16 cellular contexts compared by ENCODE assay signal in genomic region chr13:33182729-33183128, GRCh38.
DNase-seq lines count a peak whose midpoint lies in the region; ATAC-seq and TF ChIP-seq lines count a peak whose summit lies in the region.
"Had no signal": no experiment of that assay in that cellular context is flagged by ENCODE, and none has a peak within 500 bp of the region (broad histone marks: within the 10 kb centered on the region; RNA-seq: fewer than 3 reads in every experiment).

No MANE protein-coding gene starts in this region.

- DNase-seq in dorsolateral prefrontal cortex, result no peak
- DNase-seq in smooth muscle cell (lab: John Stamatoyannopoulos, UW; ENCODE audit: unreplicated experiment), result no peak
- DNase-seq in gastrocnemius medialis, result no peak
- no peak for DNase-seq in SHP77 (lab: John Stamatoyannopoulos, UW)
- DNase-seq in NCI-H1436 treated with DMSO at 0.1 percent for 48 hours (lab: John Stamatoyannopoulos, UW), result no peak
- DNase-seq: activated T-cell treated with anti-CD3 and anti-CD28 coated beads, Interleukin-2, amount 50 U/mL, for 1 hour; colonic mucosa; KBM-7; left ventricle myocardium superior; NCI-H146; stimulated activated naive CD8-positive, alpha-beta T cell treated with anti-CD3 and anti-CD28 coated beads, Interleukin-15, Interleukin-2, amounts not matched to agents 100 U/mL and 50 U/mL, for 24 hours had no signal

- H2AFZ ChIP-seq in smooth muscle cell (ENCODE audit: low read depth), result no peak overlapping the region

- H4K20me1 ChIP-seq in smooth muscle cell (ENCODE audit: low read depth), result no peaks in the 10 kb centered on the region

- H3F3A ChIP-seq in smooth muscle cell (ENCODE audit: low read depth), result peaks cover 23% of the 10 kb centered on the region

- H3K27me3 ChIP-seq in dorsolateral prefrontal cortex, result no peaks in the 10 kb centered on the region
- H3K27me3 ChIP-seq in smooth muscle cell (ENCODE audit: low read depth), result no peaks in the 10 kb centered on the region
- H3K27me3 ChIP-seq in gastrocnemius medialis, result no peaks in the 10 kb centered on the region
- H3K27me3 ChIP-seq: colonic mucosa had no signal

- H3K9ac ChIP-seq in smooth muscle cell (ENCODE audit: low read depth), result no peak overlapping the region

- H3K9me3 ChIP-seq in smooth muscle cell (replicated peaks; ENCODE audit: low read depth) (no peaks in the 10 kb centered on the region), gastrocnemius medialis (no peaks in the 10 kb centered on the region)
- H3K9me3 ChIP-seq: colonic mucosa had no signal

- WGBS in smooth muscle cell (ENCODE audit: low lambda C conversion rate), result 91% methylated on average over 9 of the region's 9 CpGs

- peaks cover 19% of the 10 kb centered on the region for H3K4me1 ChIP-seq in smooth muscle cell (ENCODE audit: low read depth)
- peaks cover 22 to 44% of the 10 kb centered on the region in 2 donors for H3K4me1 ChIP-seq in gastrocnemius medialis
- H3K4me1 ChIP-seq: colonic mucosa had no signal

- peak overlapping the region in 47 of 59 donors; percentile 4 to 78 (median 40) for H3K27ac ChIP-seq in dorsolateral prefrontal cortex
- peak overlapping the region; percentile 90 for H3K27ac ChIP-seq in smooth muscle cell (ENCODE audit: low read depth)
- no peak overlapping the region for H3K27ac ChIP-seq in gastrocnemius medialis
- H3K27ac ChIP-seq: colonic mucosa, RWPE1 had no signal

- peaks cover 28% of the 10 kb centered on the region for H3K79me2 ChIP-seq in smooth muscle cell (ENCODE audit: low read depth)

- TF ChIP-seq CTCF in dorsolateral prefrontal cortex (IDR thresholded peaks at IDR 0.05 in 54 of 56, conservative IDR thresholded peaks at IDR 0.05 in 2 of 56; ENCODE audit: low read depth in 1 of 56, partially characterized antibody in 56 of 56) (no peak), smooth muscle cell (IDR thresholded peaks at IDR 0.05; ENCODE audit: borderline replicate concordance, insufficient read depth, poor library complexity, severe bottlenecking) (no peak), gastrocnemius medialis (IDR thresholded peaks at IDR 0.05 in 4 of 5, conservative IDR thresholded peaks at IDR 0.05 in 1 of 5) (no peak)

- TF ChIP-seq POLR2A in gastrocnemius medialis (IDR thresholded peaks at IDR 0.05), result no peak

- peak; percentile 64 for ATAC-seq in GM19397 (IDR thresholded peaks at IDR 0.05; ENCODE audit: unreplicated experiment)
- ATAC-seq in HG02885 (IDR thresholded peaks at IDR 0.05; ENCODE audit: poor library complexity, unreplicated experiment), result peak; percentile 60
- ATAC-seq in gastrocnemius medialis, result no peak
- ATAC-seq: activated CD4-positive, CD25-positive, alpha-beta regulatory T cell treated with anti-CD3 and anti-CD28 coated beads, Interleukin-2, amount 50 U/mL, for 24 hours; left ventricle myocardium superior; natural killer cell treated with Interleukin-12 subunit alpha and Interleukin-12 subunit beta and Interleukin-15 and Interleukin-18, amount 100 ng/mL, for 72 hours; stimulated activated naive CD8-positive, alpha-beta T cell treated with anti-CD3 and anti-CD28 coated beads, Interleukin-15, Interleukin-2, amounts not matched to agents 100 U/mL and 50 U/mL, for 24 hours had no signal

- H3K4me2 ChIP-seq in smooth muscle cell, result no peak overlapping the region

- H3K4me3 ChIP-seq in dorsolateral prefrontal cortex (no peak overlapping the region), smooth muscle cell (no peak overlapping the region), gastrocnemius medialis (no peak overlapping the region)
- H3K4me3 ChIP-seq: colonic mucosa had no signal

- intact Hi-C loops in dorsolateral prefrontal cortex (cut with DNase I), result no loop called here
- intact Hi-C loops in gastrocnemius medialis (cut with DNase I; ENCODE audit: low total_unique reads), result no loop called here

- H3K36me3 ChIP-seq in smooth muscle cell (ENCODE audit: low read depth) (no peaks in the 10 kb centered on the region), gastrocnemius medialis (no peaks in the 10 kb centered on the region)
- H3K36me3 ChIP-seq: colonic mucosa had no signal

- in situ Hi-C loops in gastrocnemius medialis (cut with MboI; ENCODE audit: low sequenced_read_pairs in 4 of 4), result no loop called here

Comparison
In these comparisons a context has a peak if more than half of its experiments do, and no peak if none do; other contexts are left out.
1. ATAC-seq: peak in GM19397 (single experiment) and HG02885 (single experiment); none in gastrocnemius medialis (0 of 2).
2. H3K27ac ChIP-seq: peak in dorsolateral prefrontal cortex (47 of 59) and smooth muscle cell (single experiment); none in gastrocnemius medialis (0 of 4).